In the genomic region with DNA sequence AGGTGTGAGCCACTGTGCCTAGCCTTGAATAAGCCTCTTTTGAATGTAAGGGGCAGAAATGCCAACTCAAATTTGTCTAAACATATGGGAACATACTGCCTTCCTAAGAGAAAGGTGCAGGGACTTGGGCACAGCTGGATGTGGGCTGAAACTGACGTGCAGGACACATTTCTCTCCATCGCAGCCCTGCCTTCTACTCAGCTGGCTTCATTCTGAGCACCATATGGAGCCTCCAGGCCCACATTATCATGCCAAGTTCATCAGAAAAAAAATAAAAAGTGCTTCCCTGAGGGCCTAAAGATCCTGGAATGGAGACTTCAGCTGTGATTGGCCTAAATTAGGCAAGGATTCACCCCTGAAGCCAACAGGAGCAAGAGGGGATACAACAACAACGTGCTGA, we compare ENCODE assay signal across 10 cellular contexts.
"Had no signal": no experiment of that assay in that cellular context is flagged by ENCODE, and none has a peak within 500 bp of the region (broad histone marks: within the 10 kb centered on the region; RNA-seq: fewer than 3 reads in every experiment).

No MANE protein-coding gene starts in this region.

- H3K27ac Mint-ChIP-seq: HFFc6, IgD-negative memory B cell had no signal

- H3K4me3 Mint-ChIP-seq: HFFc6, IgD-negative memory B cell had no signal

- H3K27ac ChIP-seq: GM23248, HL-60 had no signal

- ATAC-seq: HCT116, HepG2 had no signal

- H3K4me3 ChIP-seq: GM23248, HAP-1 had no signal

- H3K4me1 Mint-ChIP-seq: IgD-negative memory B cell had no signal

- H3K36me3 ChIP-seq: HAP-1 had no signal

- H3K9me3 ChIP-seq: HAP-1 had no signal

- H3K4me1 ChIP-seq: HAP-1 had no signal

- DNase-seq: GM23248, GOT3, H7, HFFc6, KBM-7 had no signal
